Comparison of ENCODE assay signal across 38 cellular contexts in genomic region chr1:32906652-32907051, GRCh38. TPM values are rescaled to one million over a fixed set of nuclear protein-coding genes. Genes with fewer than 3 reads are reported as not detected.
"Had no signal": no experiment of that assay in that cellular context is flagged by ENCODE, and none has a peak within 500 bp of the region (broad histone marks: within the 10 kb centered on the region; RNA-seq: fewer than 3 reads in every experiment).

No MANE protein-coding gene starts in this region.

- H3K27ac ChIP-seq: adrenal gland, body of pancreas, breast epithelium, cardiac muscle cell, epithelial cell of prostate, esophagus squamous epithelium, gastroesophageal sphincter had no signal

- H3K36me3 ChIP-seq: adrenal gland, breast epithelium, cardiac muscle cell, esophagus squamous epithelium, gastroesophageal sphincter had no signal

- H3K27me3 ChIP-seq: adrenal gland, body of pancreas, breast epithelium had no signal

- H3K4me1 ChIP-seq: breast epithelium had no signal

- H3K4me3 ChIP-seq: adrenal gland, body of pancreas, breast epithelium, cardiac muscle cell, esophagus squamous epithelium, gastroesophageal sphincter had no signal

- DNase-seq: activated CD4-positive, alpha-beta memory T cell treated with anti-CD3 and anti-CD28 coated beads for 36 hours; activated CD4-positive, alpha-beta T cell treated with anti-CD3 and anti-CD28 coated beads for 36 hours; activated CD4-positive, alpha-beta T cell treated with anti-CD3 and anti-CD28 coated beads, Interleukin-2, amount 10 ng/mL, durations not matched to agents 24 days and 14 days; activated CD4-positive, CD25-positive, alpha-beta regulatory T cell; activated CD4-positive, CD25-positive, alpha-beta regulatory T cell treated with anti-CD3 and anti-CD28 coated beads, Interleukin-2, amount 50 U/mL, for 72 hours; activated CD8-positive, alpha-beta memory T cell treated with anti-CD3 and anti-CD28 coated beads, Interleukin-2, amount 10 ng/mL, durations not matched to agents 7 days and 5 days; activated CD8-positive, alpha-beta memory T cell treated with anti-CD3 and anti-CD28 coated beads, Interleukin-2, amount 50 U/mL, for 4 hours; activated CD8-positive, alpha-beta T cell treated with anti-CD3 and anti-CD28 coated beads, Interleukin-2, amount 10 ng/mL, durations not matched to agents 7 days and 5 days; activated effector memory CD4-positive, alpha-beta T cell treated with anti-CD3 and anti-CD28 coated beads, Interleukin-2, amount 50 U/mL, for 16 hours; activated naive CD4-positive, alpha-beta T cell treated with anti-CD3 and anti-CD28 coated beads for 36 hours; activated naive CD8-positive, alpha-beta T cell treated with anti-CD3 and anti-CD28 coated beads for 36 hours; activated naive CD8-positive, alpha-beta T cell treated with anti-CD3 and anti-CD28 coated beads, Interleukin-2, amount 50 U/mL, for 24 hours; activated T-cell treated with anti-CD3 and anti-CD28 coated beads, Interleukin-2, amount 50 U/mL, for 1 hour; activated T-cell treated with anti-CD3 and anti-CD28 coated beads, Interleukin-2, amount 50 U/mL, for 48 hours; adrenal gland; amygdala; aorta; body of pancreas; central memory CD4-positive, alpha-beta T cell; cerebellar nuclear complex; cortex of kidney; dermis blood vessel endothelial cell; effector CD4-positive, alpha-beta T cell; esophagus squamous epithelium; foreskin melanocyte; T-helper 2 cell had no signal

- H3K9me3 ChIP-seq: adrenal gland, body of pancreas, breast epithelium, esophagus squamous epithelium, gastroesophageal sphincter had no signal

- ATAC-seq: activated CD4-positive, alpha-beta T cell treated with anti-CD3 and anti-CD28 coated beads for 36 hours; activated CD8-positive, alpha-beta memory T cell treated with anti-CD3 and anti-CD28 coated beads, Interleukin-2, amount 10 ng/mL, durations not matched to agents 7 days and 5 days; activated CD8-positive, alpha-beta T cell treated with anti-CD3 and anti-CD28 coated beads, Interleukin-2, amount 10 ng/mL, durations not matched to agents 7 days and 5 days; activated naive CD8-positive, alpha-beta T cell treated with anti-CD3 and anti-CD28 coated beads, Interleukin-2, amount 50 U/mL, for 24 hours; body of pancreas; gastroesophageal sphincter had no signal

RNA-seq across cellular contexts. Expression of gene TMEM54, which starts 5.5 kb away (rescaled TPM):
- total RNA-seq: activated CD8-positive, alpha-beta memory T cell treated with anti-CD3 and anti-CD28 coated beads, Interleukin-2, amount 10 ng/mL, durations not matched to agents 7 days and 5 days; activated CD8-positive, alpha-beta T cell treated with anti-CD3 and anti-CD28 coated beads, Interleukin-2, amount 10 ng/mL, durations not matched to agents 7 days and 5 days had no signal

RNA-seq across cellular contexts. Expression of gene HPCA, which starts 20.4 kb away (rescaled TPM):
- total RNA-seq: activated CD4-positive, alpha-beta T cell treated with anti-CD3 and anti-CD28 coated beads, Interleukin-2, amount 10 ng/mL, durations not matched to agents 24 days and 14 days; activated CD8-positive, alpha-beta memory T cell treated with anti-CD3 and anti-CD28 coated beads for 36 hours; activated CD8-positive, alpha-beta T cell treated with anti-CD3 and anti-CD28 coated beads, Interleukin-2, amount 10 ng/mL, durations not matched to agents 7 days and 5 days; activated naive CD4-positive, alpha-beta T cell treated with anti-CD3 and anti-CD28 coated beads for 36 hours; activated T-helper 1 cell treated with anti-CD3 and anti-CD28 coated beads, Interleukin-12 subunit alpha, Interleukin-12 subunit beta, Interleukin-2, Interleukin-4 antibody, amounts not matched to agents 30 ng/mL and 10 ng/mL and 1 ng/mL, durations not matched to agents 14 hours and 24 hours and 36 hours; body of pancreas; cardiac muscle cell; dermis blood vessel endothelial cell; endothelial cell of umbilical vein; esophagus squamous epithelium; fibroblast of villous mesenchyme; glomerular endothelial cell; T-helper 1 cell treated with Interleukin-12 subunit alpha and Interleukin-12 subunit beta and Interleukin-4 antibody, amounts not matched to agents 30 ng/mL and 1 ng/mL, for 36 hours had no signal
- polyA plus RNA-seq: cardiac muscle cell, endothelial cell of umbilical vein, fibroblast of lung had no signal

RNA-seq across cellular contexts. Expression of gene FNDC5, which starts 35.9 kb away (rescaled TPM):
- total RNA-seq: activated CD4-positive, alpha-beta memory T cell treated with anti-CD3 and anti-CD28 coated beads for 36 hours; activated CD4-positive, alpha-beta T cell treated with anti-CD3 and anti-CD28 coated beads for 36 hours; activated CD4-positive, alpha-beta T cell treated with anti-CD3 and anti-CD28 coated beads, Interleukin-2, amount 10 ng/mL, durations not matched to agents 24 days and 14 days; activated CD8-positive, alpha-beta memory T cell treated with anti-CD3 and anti-CD28 coated beads for 36 hours; activated CD8-positive, alpha-beta memory T cell treated with anti-CD3 and anti-CD28 coated beads, Interleukin-2, amount 10 ng/mL, durations not matched to agents 7 days and 5 days; activated CD8-positive, alpha-beta T cell treated with anti-CD3 and anti-CD28 coated beads, Interleukin-2, amount 10 ng/mL, durations not matched to agents 7 days and 5 days; activated naive CD4-positive, alpha-beta T cell treated with anti-CD3 and anti-CD28 coated beads for 36 hours; activated naive CD8-positive, alpha-beta T cell treated with anti-CD3 and anti-CD28 coated beads for 36 hours; activated T-helper 1 cell treated with anti-CD3 and anti-CD28 coated beads, Interleukin-12 subunit alpha, Interleukin-12 subunit beta, Interleukin-2, Interleukin-4 antibody, amounts not matched to agents 30 ng/mL and 10 ng/mL and 1 ng/mL, durations not matched to agents 14 hours and 24 hours and 36 hours; activated T-helper 2 cell treated with anti-CD3 and anti-CD28 coated beads, Interferon-gamma antibody, Interleukin-2, Interleukin-4, amounts not matched to agents 10 μg/mL and 5 μg/mL and 100 μg/mL, durations not matched to agents 14 hours and 24 hours and 36 hours; body of pancreas; T-helper 1 cell treated with Interleukin-12 subunit alpha and Interleukin-12 subunit beta and Interleukin-4 antibody, amounts not matched to agents 30 ng/mL and 1 ng/mL, for 36 hours had no signal
